In the genomic region with DNA sequence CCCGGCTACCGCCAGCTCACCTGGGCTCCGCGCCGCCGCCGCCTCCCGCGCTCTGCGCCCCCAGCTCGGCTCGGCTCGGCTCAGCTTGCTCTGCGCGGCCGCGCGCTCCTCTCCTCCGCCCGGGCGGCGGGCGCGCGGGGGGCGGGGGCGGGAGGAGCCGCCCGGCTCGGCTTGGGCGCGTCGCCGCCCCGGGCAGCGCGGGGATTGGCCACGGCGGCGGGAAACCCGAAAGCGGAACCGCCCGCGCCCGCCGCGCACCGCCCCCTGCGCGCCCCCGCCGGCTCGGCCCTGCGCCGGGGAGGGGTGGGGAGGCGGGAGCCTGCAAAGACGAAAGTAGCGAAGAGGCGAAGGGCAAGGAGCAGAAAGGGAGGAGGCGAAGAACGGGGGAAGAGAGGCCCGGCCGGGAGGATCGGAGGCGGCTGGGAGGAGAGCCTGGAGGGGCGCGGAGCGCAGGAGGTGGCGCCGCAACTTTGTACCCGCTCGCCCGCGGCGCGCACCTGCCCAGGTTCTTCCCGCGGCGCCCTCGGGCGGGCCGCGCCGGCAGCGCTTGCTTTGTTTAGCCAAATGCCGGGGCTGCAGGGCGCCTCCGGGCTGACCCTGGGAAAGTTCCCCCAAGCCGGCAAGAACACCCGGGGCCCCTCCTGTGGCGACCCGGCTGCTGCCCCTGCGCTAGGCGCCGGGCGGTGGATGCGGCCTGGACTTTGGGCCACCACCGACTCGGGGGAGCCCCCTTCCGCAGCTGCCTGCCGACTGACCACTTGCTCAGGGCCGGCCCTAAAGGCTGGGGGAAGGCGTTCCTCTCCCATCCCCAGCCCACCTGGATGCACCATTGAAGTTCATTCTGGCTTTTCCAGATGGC, we compare ENCODE assay signal across 8 cellular contexts. TPM values are rescaled to one million over a fixed set of nuclear protein-coding genes. Genes with fewer than 3 reads are reported as not detected.
DNase-seq lines count a peak whose midpoint lies in the region; ATAC-seq and TF ChIP-seq lines count a peak whose summit lies in the region.

A gene (minus strand): TSS at position 92 of the 859 bp plus-strand sequence. CDS start 22,183 bp downstream, outside the sequence.

- intact Hi-C loops in CD14-positive monocyte (cut with micrococcal nuclease), result no loop called here
- intact Hi-C loops in activated CD8-positive, alpha-beta T cell treated with anti-CD3 and anti-CD28 coated beads for 36 hours (cut with micrococcal nuclease), result no loop called here
- intact Hi-C loops in lower lobe of right lung (cut with DNase I), result no loop called here

- CTCF ChIA-PET in activated CD8-positive, alpha-beta T cell treated with anti-CD3 and anti-CD28 coated beads for 36 hours (lab: Charles Lee), result interaction anchor here (1.3 to 1.8 kb wide), 3 partner anchors 9 to 146 kb away, joined by 3 to 4 read pairs (median 3); no protein-coding TSS in a partner anchor

- peak within 1 kb of the TSS; percentile 89 to 97 (median 94) for H3K27ac Mint-ChIP-seq in CD14-positive monocyte
- H3K27ac Mint-ChIP-seq in activated CD8-positive, alpha-beta T cell treated with anti-CD3 and anti-CD28 coated beads for 36 hours, result peak within 1 kb of the TSS; percentile 81

- DNase-seq in CD14-positive monocyte (ENCODE audit: low spot score), result peak; percentile 72
- DNase-seq in NCI-H774 (lab: John Stamatoyannopoulos, UW), result peak; percentile 95
- DNase-seq in activated CD8-positive, alpha-beta T cell treated with anti-CD3 and anti-CD28 coated beads for 36 hours, result peak; percentile 85
- peak; percentile 89 for DNase-seq in lower lobe of right lung
- peak; percentile 63 to 80 (median 74) for DNase-seq in stimulated activated CD4-positive, alpha-beta T cell treated with anti-CD3 and anti-CD28 coated beads, TNF-alpha, amount 100 ng/mL, for 1 hour (ENCODE audit: low read depth in 3 of 3, low spot score in 1 of 3)

- H3K4me3 ChIP-seq in ectodermal cell (ENCODE audit: insufficient read depth, low read depth, low read length), result peak within 1 kb of the TSS; percentile 89
- H3K4me3 ChIP-seq in lower lobe of right lung, result peak within 1 kb of the TSS; percentile 99

- peaks cover 3% of the 10 kb centered on the region for H3K4me1 ChIP-seq in ectodermal cell (ENCODE audit: control insufficient read depth, insufficient read depth, low read length)
- H3K4me1 ChIP-seq in lower lobe of right lung, result peaks cover 44% of the 10 kb centered on the region

- peak; percentile 25 for TF ChIP-seq CTCF in CD14-positive monocyte (IDR thresholded peaks at IDR 0.05)
- TF ChIP-seq CTCF in activated CD8-positive, alpha-beta T cell treated with anti-CD3 and anti-CD28 coated beads for 36 hours (IDR thresholded peaks at IDR 0.05), result peak; percentile 28
- TF ChIP-seq CTCF in lower lobe of right lung (IDR thresholded peaks at IDR 0.05), result peak; percentile 36

- H3K4me3 Mint-ChIP-seq in CD14-positive monocyte, result peak within 1 kb of the TSS; percentile 94 to 95
- peak within 1 kb of the TSS; percentile 91 for H3K4me3 Mint-ChIP-seq in activated CD8-positive, alpha-beta T cell treated with anti-CD3 and anti-CD28 coated beads for 36 hours

- H3K27me3 ChIP-seq in ectodermal cell (ENCODE audit: control insufficient read depth, insufficient read depth, low read length, poor library complexity, severe bottlenecking), result no peaks in the 10 kb centered on the region
- no peaks in the 10 kb centered on the region for H3K27me3 ChIP-seq in lower lobe of right lung (ENCODE audit: low read depth)

- H3K27me3 Mint-ChIP-seq in CD14-positive monocyte (ENCODE audit: low read depth in 3 of 3), result peaks cover 0 to 1% (median 0%) of the 10 kb centered on the region in 3 donors
- no peaks in the 10 kb centered on the region for H3K27me3 Mint-ChIP-seq in activated CD8-positive, alpha-beta T cell treated with anti-CD3 and anti-CD28 coated beads for 36 hours

- peaks cover 51% of the 10 kb centered on the region for H3K4me1 Mint-ChIP-seq in CD14-positive monocyte
- peaks cover 22% of the 10 kb centered on the region for H3K4me1 Mint-ChIP-seq in activated CD8-positive, alpha-beta T cell treated with anti-CD3 and anti-CD28 coated beads for 36 hours (ENCODE audit: low read depth)

- POLR2A ChIA-PET in activated CD8-positive, alpha-beta T cell treated with anti-CD3 and anti-CD28 coated beads for 36 hours (lab: Charles Lee), result interaction anchor here (1.1 to 1.7 kb wide), 3 partner anchors 8 to 104 kb away, joined by 4 to 5 read pairs (median 5); a partner anchor contains a TSS

- no peaks in the 10 kb centered on the region for H3K36me3 ChIP-seq in ectodermal cell (ENCODE audit: control insufficient read depth, insufficient read depth, low read length)
- peaks cover 7% of the 10 kb centered on the region for H3K36me3 ChIP-seq in lower lobe of right lung

- H3K9me3 ChIP-seq in ectodermal cell (ENCODE audit: control insufficient read depth, low read length), result no peaks in the 10 kb centered on the region
- H3K9me3 ChIP-seq in lower lobe of right lung, result no peaks in the 10 kb centered on the region

- peaks cover 0 to 3% (median 0%) of the 10 kb centered on the region in 7 donors for H3K9me3 Mint-ChIP-seq in CD14-positive monocyte
- H3K9me3 Mint-ChIP-seq in activated CD8-positive, alpha-beta T cell treated with anti-CD3 and anti-CD28 coated beads for 36 hours, result no peaks in the 10 kb centered on the region

- WGBS in ectodermal cell, 2 experiments, result 0% methylated on average over 104 of the region's 104 CpGs

- ATAC-seq in GM19328 (IDR thresholded peaks at IDR 0.05; ENCODE audit: unreplicated experiment) (peak; percentile 80), HG03520 (IDR thresholded peaks at IDR 0.05; ENCODE audit: unreplicated experiment) (peak; percentile 75), lower lobe of right lung (peak; percentile 97 to 98)
- ATAC-seq in activated CD8-positive, alpha-beta T cell treated with anti-CD3 and anti-CD28 coated beads for 36 hours, result peak; percentile 85

- peaks cover 3 to 4% of the 10 kb centered on the region in 2 donors for H3K36me3 Mint-ChIP-seq in CD14-positive monocyte
- peaks cover 8% of the 10 kb centered on the region for H3K36me3 Mint-ChIP-seq in activated CD8-positive, alpha-beta T cell treated with anti-CD3 and anti-CD28 coated beads for 36 hours (ENCODE audit: low read depth)

- H3K27ac ChIP-seq in ectodermal cell (ENCODE audit: insufficient read depth, low read depth, low read length, poor library complexity, severe bottlenecking), result peak within 1 kb of the TSS; percentile 86
- H3K27ac ChIP-seq in lower lobe of right lung, result peak within 1 kb of the TSS; percentile 93

RNA-seq across cellular contexts. Expression of the gene that starts here (rescaled TPM):
- 10 to 100 TPM; 55.6 to 71.0 TPM for polyA plus RNA-seq in CD14-positive monocyte
- 10 to 100 TPM; 25.2 to 28.0 TPM for total RNA-seq in activated CD8-positive, alpha-beta T cell treated with anti-CD3 and anti-CD28 coated beads for 36 hours
- polyA plus RNA-seq in ectodermal cell (2013, experiment 1 of 4), result 35.5 TPM
- polyA plus RNA-seq in ectodermal cell (2013, experiment 2 of 4), result 37.6 TPM
- polyA plus RNA-seq in ectodermal cell (2013, experiment 3 of 4), result 26.4 TPM
- 29.5 TPM for polyA plus RNA-seq in ectodermal cell (2013, experiment 4 of 4)
- 40.4 TPM for total RNA-seq in lower lobe of right lung

Comparison
In these comparisons a context has a peak if more than half of its experiments do, and no peak if none do; other contexts are left out.
1. Peak in every context shown above with its lines: DNase-seq, ATAC-seq, H3K4me3 ChIP-seq and H3K27ac ChIP-seq.